In genomic region chr6:134240664-134241431, GRCh38 we compare ENCODE assay signal across 8 cellular contexts.
DNase-seq lines count a peak whose midpoint lies in the region; ATAC-seq lines count a peak whose summit lies in the region.

No MANE protein-coding gene starts in this region.

- ATAC-seq in Right ventricle myocardium superior (ENCODE audit: poor library complexity) (peak; percentile 58), GM19455 (IDR thresholded peaks at IDR 0.05; ENCODE audit: unreplicated experiment) (no peak), HG03378 (IDR thresholded peaks at IDR 0.05; ENCODE audit: unreplicated experiment) (no peak)

- DNase-seq in KG1 (lab: John Stamatoyannopoulos, UW) (peak; percentile 63), Right ventricle myocardium superior (peak; percentile 81), AG08396 (ENCODE audit: low spot score) (no peak), NCI-H510A (lab: John Stamatoyannopoulos, UW) (no peak)
- DNase-seq in activated CD8-positive, alpha-beta memory T cell treated with anti-CD3 and anti-CD28 coated beads for 24 hours: peak; percentile 82
- DNase-seq in stimulated activated CD8-positive, alpha-beta memory T cell treated with anti-CD3 and anti-CD28 coated beads, Interleukin-12 subunit alpha, Interleukin-12 subunit beta, amount 100 ng/mL, for 24 hours (ENCODE audit: extremely low read depth): peak; percentile 26

- intact Hi-C loops in Right ventricle myocardium superior (cut with DNase I): no loop called here

Comparison
In these comparisons a context has a peak if more than half of its experiments do, and no peak if none do; other contexts are left out.
1. DNase-seq: peak in KG1 (single experiment), activated CD8-positive, alpha-beta memory T cell treated with anti-CD3 and anti-CD28 coated beads for 24 hours (single experiment), Right ventricle myocardium superior (single experiment) and stimulated activated CD8-positive, alpha-beta memory T cell treated with anti-CD3 and anti-CD28 coated beads, Interleukin-12 subunit alpha, Interleukin-12 subunit beta, amount 100 ng/mL, for 24 hours (single experiment); none in AG08396 (single experiment) and NCI-H510A (single experiment).